7 cellular contexts compared by ENCODE assay signal in the genomic region with DNA sequence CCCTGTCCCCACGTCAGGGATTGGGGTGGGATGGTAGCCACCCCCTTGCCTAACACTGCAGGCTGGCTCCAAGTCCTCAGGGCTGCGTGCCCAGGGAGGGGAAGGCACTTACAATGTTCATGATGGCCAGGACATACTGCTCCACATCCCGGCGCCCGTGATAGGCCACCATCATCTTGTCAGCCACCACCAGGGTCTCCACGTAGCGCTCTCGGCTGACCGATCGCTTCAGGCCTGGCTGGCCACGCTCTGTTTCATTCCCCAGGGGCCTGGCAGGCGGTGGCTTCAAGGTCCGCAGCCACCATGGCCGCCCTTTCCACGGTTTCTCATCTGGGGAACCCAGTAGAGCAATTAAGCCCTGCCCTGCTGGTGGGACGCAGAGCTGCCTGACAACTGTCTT. TPM values are rescaled to one million over a fixed set of nuclear protein-coding genes. Genes with fewer than 3 reads are reported as not detected.
"Had no signal": no experiment of that assay in that cellular context is flagged by ENCODE, and none has a peak within 500 bp of the region (broad histone marks: within the 10 kb centered on the region; RNA-seq: fewer than 3 reads in every experiment).

No MANE protein-coding gene starts in this region.

- ATAC-seq: GM23338 had no signal

- DNase-seq: H9, HCEC 1CT, KBM-7 had no signal

- H3K36me3 Mint-ChIP-seq: IgD-negative memory B cell had no signal

- H3K4me2 ChIP-seq: GM23338 had no signal

- H2AFZ ChIP-seq: GM23338 had no signal

- H3K27ac Mint-ChIP-seq: GM23338, H9 had no signal

- H3K4me1 Mint-ChIP-seq: GM23338, H9, IgD-negative memory B cell had no signal

- H3K4me3 Mint-ChIP-seq: GM23338, H9, IgD-negative memory B cell had no signal

- H3K4me3 ChIP-seq: GM23338 had no signal

RNA-seq across cellular contexts. Expression of gene ADAMTS10, which starts 9.7 kb away (rescaled TPM):
- total RNA-seq: HT-29 had no signal
- polyA plus RNA-seq: IgD-negative memory B cell had no signal

RNA-seq across cellular contexts. Expression of gene MYO1F, which starts 23.6 kb away (rescaled TPM):
- total RNA-seq: HT-29 had no signal

RNA-seq across cellular contexts. Expression of gene NFILZ, which starts 29.6 kb away (rescaled TPM):
- total RNA-seq: GM23338, H4, H9, HT-29 had no signal
- polyA plus RNA-seq: GM23338, IgD-negative memory B cell had no signal
